In the genomic region with DNA sequence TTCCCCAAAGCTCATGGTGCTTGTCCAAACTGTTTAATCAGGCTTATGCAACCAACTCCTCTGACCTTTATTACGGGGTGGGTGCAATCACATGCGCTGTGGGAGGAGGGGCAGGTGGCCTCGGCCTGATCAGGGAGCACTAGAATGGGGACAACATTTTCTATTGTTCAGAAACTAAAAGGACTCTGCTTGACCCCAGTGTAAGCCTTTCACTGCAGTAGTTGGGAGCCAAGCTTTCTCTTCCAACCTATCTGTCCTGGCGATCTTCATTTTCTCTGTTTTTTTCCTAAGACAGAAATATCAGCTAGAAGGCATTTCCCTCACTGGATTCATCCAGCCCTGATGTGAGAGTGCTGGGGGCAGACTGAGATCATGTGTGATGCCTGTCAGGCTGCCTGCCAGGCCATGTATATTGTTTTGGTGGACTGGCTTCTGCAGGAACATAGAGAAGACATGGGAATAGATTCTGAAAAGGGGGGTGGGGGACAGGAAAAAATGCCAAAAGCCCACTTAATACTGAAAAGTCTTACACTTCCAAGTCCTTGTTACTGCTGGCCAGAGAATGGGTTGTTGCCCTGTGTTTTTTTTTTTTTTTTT, we compare ENCODE assay signal across 9 cellular contexts.
DNase-seq lines count a peak whose midpoint lies in the region; ATAC-seq and TF ChIP-seq lines count a peak whose summit lies in the region.
"Had no signal": no experiment of that assay in that cellular context is flagged by ENCODE, and none has a peak within 500 bp of the region (broad histone marks: within the 10 kb centered on the region; RNA-seq: fewer than 3 reads in every experiment).

No MANE protein-coding gene starts in this region.

- no peak for TF ChIP-seq CTCF in ascending aorta (IDR thresholded peaks at IDR 0.05)
- no peak for TF ChIP-seq CTCF in gastrocnemius medialis (IDR thresholded peaks at IDR 0.05 in 4 of 5, conservative IDR thresholded peaks at IDR 0.05 in 1 of 5)
- no peak for TF ChIP-seq CTCF in GM13976 (IDR thresholded peaks at IDR 0.05; ENCODE audit: borderline replicate concordance, control extremely low read depth, extremely low read depth, insufficient read depth, missing control alignments)

- peak; percentile 76 to 86 for ATAC-seq in gastrocnemius medialis
- no peak for ATAC-seq in GM19351 (IDR thresholded peaks at IDR 0.05; ENCODE audit: unreplicated experiment)
- ATAC-seq in T-helper 17 cell, result no peak
- ATAC-seq in HG02759 (IDR thresholded peaks at IDR 0.05; ENCODE audit: unreplicated experiment), result no peak

- peak; percentile 83 for DNase-seq in HCEC 1CT
- peak; percentile 16 to 83 for DNase-seq in ascending aorta (ENCODE audit: low spot score in 2 of 2)
- DNase-seq in iris pigment epithelial cell (ENCODE audit: low read depth), result peak; percentile 93
- DNase-seq in gastrocnemius medialis, result peak; percentile 48 to 70
- no peak for DNase-seq in T-helper 17 cell
- no peak for DNase-seq in GM13976 (ENCODE audit: low spot score)
- DNase-seq: activated naive CD4-positive, alpha-beta T cell had no signal

- peak overlapping the region; percentile 54 to 76 for H3K27ac ChIP-seq in ascending aorta
- peak overlapping the region; percentile 46 to 72 (median 67) for H3K27ac ChIP-seq in gastrocnemius medialis

- H3K36me3 Mint-ChIP-seq in T-helper 17 cell (ENCODE audit: low read depth), result no peaks in the 10 kb centered on the region

- intact Hi-C loops in ascending aorta (cut with DNase I), result no loop called here
- intact Hi-C loops in gastrocnemius medialis (cut with DNase I; ENCODE audit: low total_unique reads), result no loop called here

- in situ Hi-C loops in gastrocnemius medialis (cut with MboI; ENCODE audit: low sequenced_read_pairs in 4 of 4), result no loop called here
- in situ Hi-C loops in GM13976 (cut with MboI; ENCODE audit: low sequenced_read_pairs, unreplicated experiment), result no loop called here

- peaks cover 5% of the 10 kb centered on the region for H3K4me1 Mint-ChIP-seq in T-helper 17 cell

- TF ChIP-seq POLR2A in gastrocnemius medialis (IDR thresholded peaks at IDR 0.05), result no peak

- H3K4me3 ChIP-seq in ascending aorta (no peak overlapping the region), gastrocnemius medialis (no peak overlapping the region)

- peaks cover 10 to 35% of the 10 kb centered on the region in 2 donors for H3K4me1 ChIP-seq in ascending aorta
- H3K4me1 ChIP-seq in gastrocnemius medialis, result peaks cover 18 to 30% of the 10 kb centered on the region in 2 donors

- no peak overlapping the region for H3K27ac Mint-ChIP-seq in T-helper 17 cell

- H3K9me3 ChIP-seq in ascending aorta, result no peaks in the 10 kb centered on the region
- H3K9me3 ChIP-seq in gastrocnemius medialis, result no peaks in the 10 kb centered on the region
- no peaks in the 10 kb centered on the region for H3K9me3 ChIP-seq in T-helper 17 cell (ENCODE audit: control insufficient read depth, low read length, poor library complexity, severe bottlenecking)

- H3K4me3 Mint-ChIP-seq in T-helper 17 cell, result no peak overlapping the region

- H3K36me3 ChIP-seq in ascending aorta (no peaks in the 10 kb centered on the region), gastrocnemius medialis (no peaks in the 10 kb centered on the region)

- no peaks in the 10 kb centered on the region for H3K27me3 ChIP-seq in ascending aorta
- no peaks in the 10 kb centered on the region for H3K27me3 ChIP-seq in gastrocnemius medialis

- H3K27me3 Mint-ChIP-seq in T-helper 17 cell, result no peaks in the 10 kb centered on the region

Comparison
In these comparisons a context has a peak if more than half of its experiments do, and no peak if none do; other contexts are left out.
1. DNase-seq: peak in HCEC 1CT (single experiment), ascending aorta (2 of 2), iris pigment epithelial cell (single experiment) and gastrocnemius medialis (2 of 2); none in T-helper 17 cell (0 of 3) and GM13976 (single experiment).
2. ATAC-seq: peak in gastrocnemius medialis (2 of 2); none in GM19351 (single experiment), T-helper 17 cell (single experiment) and HG02759 (single experiment).